In the genomic region with DNA sequence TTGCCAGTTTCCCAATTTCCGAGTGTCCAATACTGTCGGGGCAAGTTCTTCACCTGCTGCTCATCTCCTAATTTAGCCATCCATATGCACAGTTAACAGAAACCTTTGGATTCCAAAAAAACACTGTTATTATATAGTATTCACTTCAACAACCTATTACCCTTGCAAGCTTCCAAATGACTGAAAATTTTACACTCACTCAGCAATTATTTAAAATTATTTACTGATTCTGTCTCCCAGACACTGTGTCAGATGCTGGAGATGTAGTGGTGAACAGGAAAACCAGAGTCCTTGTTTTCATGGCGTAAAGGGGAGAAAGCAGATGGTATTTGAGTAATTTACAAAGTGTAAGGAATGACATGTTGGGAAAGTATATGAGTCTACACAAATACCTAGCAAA, we compare ENCODE assay signal across 25 cellular contexts. TPM values are rescaled to one million over a fixed set of nuclear protein-coding genes. Genes with fewer than 3 reads are reported as not detected.
DNase-seq lines count a peak whose midpoint lies in the region; ATAC-seq, FAIRE-seq and TF ChIP-seq lines count a peak whose summit lies in the region.
"Had no signal": no experiment of that assay in that cellular context is flagged by ENCODE, and none has a peak within 500 bp of the region (broad histone marks: within the 10 kb centered on the region; RNA-seq: fewer than 3 reads in every experiment).

No MANE protein-coding gene starts in this region.

- no TSS peak for BruUV-seq in HepG2 (replicated peaks; lab: Mats Ljungman, UMichigan)
- BruUV-seq in K562 (replicated peaks; lab: Mats Ljungman, UMichigan) = no TSS peak

- WGBS in HepG2 (ENCODE audit: low lambda C conversion rate) = 97% methylated on average over 3 of the region's 3 CpGs
- 100% methylated on average over 3 of the region's 3 CpGs for WGBS in right lobe of liver (ENCODE audit: insufficient coverage, low coverage, low lambda C conversion rate, missing lambda C conversion rate)
- 89% methylated on average over 3 of the region's 3 CpGs for WGBS in K562 (ENCODE audit: insufficient coverage, low coverage, missing lambda C conversion rate)

- H3K27ac ChIP-seq in HepG2 (ENCODE audit: extremely low read length, insufficient read depth, low read length) (no peak overlapping the region), right lobe of liver (no peak overlapping the region), K562 (ENCODE audit: extremely low read depth, low read depth, low read length) (no peak overlapping the region)
- H3K27ac ChIP-seq: 22Rv1, BLaER1 had no signal

- H3K27me3 Mint-ChIP-seq in type B pancreatic cell = no peaks in the 10 kb centered on the region
- H3K27me3 Mint-ChIP-seq: CD4-positive, alpha-beta memory T cell; CD4-positive, CD25-positive, alpha-beta regulatory T cell; CD8-positive, alpha-beta memory T cell had no signal

- no peak for TF ChIP-seq POLR2A in HepG2 (IDR thresholded peaks at IDR 0.05; ENCODE audit: insufficient read depth in 1 of 2, low read depth in 2 of 2, low read length in 2 of 2)
- no peak for TF ChIP-seq POLR2A in right lobe of liver (IDR thresholded peaks at IDR 0.05)
- no peak for TF ChIP-seq POLR2A in K562 (conservative IDR thresholded peaks at IDR 0.05)

- H3K4me3 Mint-ChIP-seq in type B pancreatic cell = no peak overlapping the region
- H3K4me3 Mint-ChIP-seq: CD14-positive monocyte; CD4-positive, alpha-beta memory T cell; CD4-positive, CD25-positive, alpha-beta regulatory T cell; CD8-positive, alpha-beta memory T cell had no signal

- H3K79me2 ChIP-seq in HepG2 (ENCODE audit: insufficient read depth, low read length) = no peaks in the 10 kb centered on the region
- no peaks in the 10 kb centered on the region for H3K79me2 ChIP-seq in K562 (ENCODE audit: control insufficient read depth, insufficient read depth, low read length)

- peaks cover under 1% of the 10 kb centered on the region; the same call in 1 of the 2 replicates for H3K4me1 ChIP-seq in HepG2 (ENCODE audit: insufficient read depth, low read length)
- H3K4me1 ChIP-seq in right lobe of liver = peaks cover 0 to 4% (median 0%) of the 10 kb centered on the region in 4 donors
- H3K4me1 ChIP-seq in K562 (replicated peaks in 1 of 2; ENCODE audit: control insufficient read depth in 2 of 2, insufficient read depth in 2 of 2, low read length in 2 of 2) = no peaks in the 10 kb centered on the region

- CTCF ChIA-PET in HepG2 (lab: Yijun Ruan, JAX; ENCODE audit: low intra/inter-chr PET ratio, low total read pairs) (no interaction called here), K562 (lab: Yijun Ruan, JAX; ENCODE audit: low intra/inter-chr PET ratio) (no interaction called here)

- H2AFZ ChIP-seq in HepG2 (ENCODE audit: low read length) = no peak overlapping the region
- no peak overlapping the region for H2AFZ ChIP-seq in K562 (ENCODE audit: low read depth, low read length)

- DNase-seq in HepG2 (ENCODE audit: low spot score) = no peak
- DNase-seq in right lobe of liver = no peak
- DNase-seq in K562 (ENCODE audit: extremely low read depth in 1 of 4, low spot score in 3 of 4) = no peak
- no peak for DNase-seq in type B pancreatic cell (ENCODE audit: extremely low spot score, unreplicated experiment)
- DNase-seq in NCI-H1417 treated with DMSO at 0.1 percent for 48 hours (lab: John Stamatoyannopoulos, UW) = no peak
- DNase-seq: ACHN; BE2C; C1 segment of cervical spinal cord; CD4-positive, alpha-beta memory T cell; CD4-positive, CD25-positive, alpha-beta regulatory T cell; CD8-positive, alpha-beta memory T cell; COR-L47; DMS 273 treated with DMSO at 0.1 percent for 48 hours; DMS153; DMS53; DMS79; DND-41; EL; GDM1 had no signal

- no peaks in the 10 kb centered on the region for H3K9me3 ChIP-seq in HepG2 (ENCODE audit: low read length)
- H3K9me3 ChIP-seq in right lobe of liver = no peaks in the 10 kb centered on the region
- no peaks in the 10 kb centered on the region for H3K9me3 ChIP-seq in K562 (replicated peaks; ENCODE audit: control insufficient read depth, insufficient read depth, low read depth, low read length)
- H3K9me3 ChIP-seq: BE2C had no signal

- H3K36me3 ChIP-seq in HepG2 (replicated peaks in 1 of 2; ENCODE audit: control insufficient read depth in 1 of 2, insufficient read depth in 2 of 2, low read length in 2 of 2) (no peaks in the 10 kb centered on the region), right lobe of liver (no peaks in the 10 kb centered on the region), K562 (ENCODE audit: control insufficient read depth, insufficient read depth, low read length) (no peaks in the 10 kb centered on the region)

- H3K4me3 ChIP-seq in HepG2 (replicated peaks in 1 of 3; ENCODE audit: insufficient read depth in 1 of 3, low read depth in 2 of 3, low read length in 3 of 3) (no peak overlapping the region), right lobe of liver (no peak overlapping the region), K562 (no peak overlapping the region)
- H3K4me3 ChIP-seq: BLaER1, GM12878 had no signal

- TF ChIP-seq RAD21 in HepG2 (CRISPR knock-in tag; IDR thresholded peaks at IDR 0.05) (no peak), K562 (CRISPR knock-in tag; conservative IDR thresholded peaks at IDR 0.05 in 1 of 2, IDR thresholded peaks at IDR 0.05 in 1 of 2) (no peak)

- H3K9me1 ChIP-seq in K562 (ENCODE audit: control insufficient read depth, insufficient read depth, low read length) = no peaks in the 10 kb centered on the region

- H3K9ac ChIP-seq in HepG2 (ENCODE audit: insufficient read depth, low read depth, low read length) (no peak overlapping the region), K562 (ENCODE audit: insufficient read depth in 1 of 2, low read depth in 2 of 2, low read length in 2 of 2) (no peak overlapping the region)
- H3K9ac ChIP-seq: BLaER1 had no signal

- TF ChIP-seq EP300 in HepG2 (IDR thresholded peaks at IDR 0.05; ENCODE audit: low read depth in 2 of 2, low read length in 2 of 2) = no peak
- no peak for TF ChIP-seq EP300 in HepG2 (CRISPR knock-in tag; IDR thresholded peaks at IDR 0.05; ENCODE audit: borderline replicate concordance)
- TF ChIP-seq EP300 in K562 (IDR thresholded peaks at IDR 0.05; ENCODE audit: low read length) = no peak

- no peak overlapping the region for H3K4me2 ChIP-seq in HepG2 (ENCODE audit: low read depth, low read length)
- H3K4me2 ChIP-seq in K562 (ENCODE audit: insufficient read depth, low read length) = no peak overlapping the region
- H3K4me2 ChIP-seq: BLaER1 had no signal

- TF ChIP-seq CTCF in HepG2 (CRISPR knock-in tag; IDR thresholded peaks at IDR 0.05) (no peak), right lobe of liver (IDR thresholded peaks at IDR 0.05) (no peak), K562 (IDR thresholded peaks at IDR 0.05 in 2 of 3, conservative IDR thresholded peaks at IDR 0.05 in 1 of 3; ENCODE audit: insufficient read depth in 2 of 3, low read depth in 1 of 3, low read length in 3 of 3) (no peak), type B pancreatic cell (conservative IDR thresholded peaks at IDR 0.05) (no peak)

- H4K20me1 ChIP-seq in HepG2 (ENCODE audit: insufficient read depth, low read length) = no peaks in the 10 kb centered on the region
- H4K20me1 ChIP-seq in K562 (replicated peaks; ENCODE audit: control insufficient read depth, insufficient read depth, low read length) = no peaks in the 10 kb centered on the region
- H4K20me1 ChIP-seq: BLaER1 had no signal

- ATAC-seq in HepG2 (no peak), right lobe of liver (no peak), K562 (no peak)
- ATAC-seq: GM12878 had no signal

- intact Hi-C loops in HepG2 (cut with micrococcal nuclease; ENCODE audit: unreplicated experiment) = no loop called here
- intact Hi-C loops in right lobe of liver (cut with DNase I) = no loop called here
- intact Hi-C loops in K562 (cut with micrococcal nuclease) = no loop called here

- H3K4me1 Mint-ChIP-seq in type B pancreatic cell (ENCODE audit: unreplicated experiment) = no peaks in the 10 kb centered on the region
- H3K4me1 Mint-ChIP-seq: CD14-positive monocyte; CD4-positive, alpha-beta memory T cell; CD8-positive, alpha-beta memory T cell had no signal

- POLR2A ChIA-PET in HepG2 (lab: Yijun Ruan, JAX) = no interaction called here
- POLR2A ChIA-PET in K562 (lab: Yijun Ruan, JAX) = no interaction called here

- FAIRE-seq in HepG2 (lab: Jason Lieb, UNC) = no peak
- FAIRE-seq in K562 (lab: Jason Lieb, UNC) = no peak
- FAIRE-seq: GM12878, GM12892, GM18507 had no signal

- no peak overlapping the region for H3K27ac Mint-ChIP-seq in type B pancreatic cell
- H3K27ac Mint-ChIP-seq: CD14-positive monocyte; CD8-positive, alpha-beta memory T cell had no signal

- H3K27me3 ChIP-seq in HepG2 (ENCODE audit: control insufficient read depth in 1 of 2, insufficient read depth in 2 of 2, low read length in 2 of 2) (no peaks in the 10 kb centered on the region), right lobe of liver (no peaks in the 10 kb centered on the region), K562 (ENCODE audit: control insufficient read depth in 2 of 2, insufficient read depth in 2 of 2, low read length in 2 of 2) (no peaks in the 10 kb centered on the region)
- H3K27me3 ChIP-seq: BE2C, BLaER1 had no signal

- H3K9me3 Mint-ChIP-seq in type B pancreatic cell = no peaks in the 10 kb centered on the region
- H3K9me3 Mint-ChIP-seq: CD14-positive monocyte; CD4-positive, alpha-beta memory T cell; CD4-positive, CD25-positive, alpha-beta regulatory T cell; CD8-positive, alpha-beta memory T cell had no signal

- in situ Hi-C loops in HepG2 (cut with HindIII; ENCODE audit: extremely low pct_ligation_motif_present, low pct_unique_long_range_greater_than_20kb) = no loop called here
- in situ Hi-C loops in K562 (cut with MboI) = no loop called here

- H3K36me3 Mint-ChIP-seq in type B pancreatic cell = peaks cover 9% of the 10 kb centered on the region

RNA-seq across cellular contexts. Expression of gene BMPR2, which starts 53.7 kb away (rescaled TPM):
- total RNA-seq in HepG2 (2016; rRNA removed; fragmentation: Illumina TruSeq; extraction: Trizol) (5.5 and 7.4 TPM in 2 replicates), right lobe of liver (10 to 100 TPM; 14.6 to 25.2 (median 18.7) TPM), K562 (2014; rRNA removed) (0.82 and 1.5 TPM in 2 replicates), K562 (2014; rRNA removed; fragmentation: Illumina TruSeq; extraction: Trizol) (3.2 and 3.3 TPM in 2 replicates), K562 (2015; rRNA removed; fragmentation: Illumina TruSeq; extraction: Trizol) (3.3 and 3.6 TPM in 2 replicates), K562 (2021) (3.8 and 4.5 TPM in 2 replicates), type B pancreatic cell (ENCODE audit: low replicate concordance) (32.1 and 34.8 TPM in 2 replicates)
- 13.2 and 14.1 TPM in 2 replicates for total RNA-seq in HepG2 (2016; cell fraction: cytosol; rRNA removed; fragmentation: Illumina TruSeq; extraction: Trizol; ENCODE audit: low read depth)
- total RNA-seq in HepG2 (2016; cell fraction: insoluble cytoplasmic fraction; rRNA removed; fragmentation: Illumina TruSeq; extraction: Trizol) = 5.4 and 6.0 TPM in 2 replicates
- 5.9 and 6.9 TPM in 2 replicates for total RNA-seq in HepG2 (2016; cell fraction: membrane; rRNA removed; fragmentation: Illumina TruSeq; extraction: Trizol)
- 8.1 and 8.5 TPM in 2 replicates for total RNA-seq in HepG2 (2016; cell fraction: nucleus; rRNA removed; fragmentation: Illumina TruSeq; extraction: Trizol)
- polyA plus RNA-seq in HepG2 (2011; rRNA removed) (9.9 and 10.3 TPM in 2 replicates), K562 (2011; rRNA removed) (4.4 and 6.9 TPM in 2 replicates), K562 (2014; fragmentation: Illumina TruSeq; extraction: Trizol) (3.8 and 5.0 TPM in 2 replicates), K562 (2014; fragmentation: Nextera tagmentation; extraction: Ambion mirVana) (1 to 10 TPM in 1 of 2 experiments, under 1 TPM in 1; 0.73 to 1.0 TPM), K562 (2014; rRNA removed) (1.7 and 2.6 TPM in 2 replicates)
- 5.9 and 9.5 TPM in 2 replicates for polyA plus RNA-seq in HepG2 (2011; cell fraction: cytosol; rRNA removed)
- 4.3 and 4.8 TPM in 2 replicates for polyA plus RNA-seq in HepG2 (2011; cell fraction: nucleus; rRNA removed)
- polyA plus RNA-seq in HepG2 (2012) = 7.1 and 8.8 TPM in 2 replicates
- 0.36 and 0.44 TPM in 2 replicates for polyA plus RNA-seq in HepG2 (2016; cell fraction: cytosol; fragmentation: Illumina TruSeq; extraction: Trizol; ENCODE audit: low read depth)
- polyA plus RNA-seq in HepG2 (2016; cell fraction: insoluble cytoplasmic fraction; fragmentation: Illumina TruSeq; extraction: Trizol; ENCODE audit: low read depth) = 8.8 and 9.2 TPM in 2 replicates
- polyA plus RNA-seq in HepG2 (2016; cell fraction: membrane; fragmentation: Illumina TruSeq; extraction: Trizol; ENCODE audit: low read depth) = 2.0 and 2.2 TPM in 2 replicates
- 10.9 and 11.7 TPM in 2 replicates for polyA plus RNA-seq in HepG2 (2016; cell fraction: nucleus; fragmentation: Illumina TruSeq; extraction: Trizol; ENCODE audit: insufficient read depth, low read depth)
- polyA minus RNA-seq in HepG2 (2011; rRNA and poly(A)+ RNA removed; ENCODE audit: low replicate concordance) = 15.2 and 16.0 TPM in 2 replicates
- polyA minus RNA-seq in HepG2 (2011; cell fraction: cytosol; rRNA and poly(A)+ RNA removed) = 21.4 and 27.0 TPM in 2 replicates
- polyA minus RNA-seq in HepG2 (2011; cell fraction: nucleus; rRNA and poly(A)+ RNA removed) = 16.5 and 23.7 TPM in 2 replicates
- 9.0 and 18.4 TPM in 2 replicates for total RNA-seq in K562 (2011; cell fraction: chromatin; rRNA removed; ENCODE audit: low replicate concordance)
- 3.4 and 4.0 TPM in 2 replicates for total RNA-seq in K562 (2011; cell fraction: nucleolus; rRNA removed)
- 10.2 and 18.2 TPM in 2 replicates for total RNA-seq in K562 (2011; cell fraction: nucleoplasm; rRNA removed)
- 1.6 and 3.4 TPM in 2 replicates for polyA plus RNA-seq in K562 (2011; cell fraction: cytosol; rRNA removed)
- polyA plus RNA-seq in K562 (2011; cell fraction: nucleus; rRNA removed) = 1.9 and 3.1 TPM in 2 replicates
- polyA plus RNA-seq in K562 (2012) = 2.7 and 3.1 TPM in 2 replicates
- polyA minus RNA-seq in K562 (2011; rRNA and poly(A)+ RNA removed) = 14.7 and 19.6 TPM in 2 replicates
- polyA minus RNA-seq in K562 (2011; cell fraction: cytosol; rRNA and poly(A)+ RNA removed) = 4.9 and 6.9 TPM in 2 replicates
- 1.3 and 3.6 TPM in 2 replicates for polyA minus RNA-seq in K562 (2011; cell fraction: nucleus; rRNA and poly(A)+ RNA removed)

RNA-seq across cellular contexts. Expression of gene NOP58, which starts 56.9 kb away (rescaled TPM):
- total RNA-seq in HepG2 (2016; rRNA removed; fragmentation: Illumina TruSeq; extraction: Trizol) = 203 and 220 TPM in 2 replicates
- total RNA-seq in HepG2 (2016; cell fraction: cytosol; rRNA removed; fragmentation: Illumina TruSeq; extraction: Trizol; ENCODE audit: low read depth) = 64.2 and 70.2 TPM in 2 replicates
- 206 and 220 TPM in 2 replicates for total RNA-seq in HepG2 (2016; cell fraction: insoluble cytoplasmic fraction; rRNA removed; fragmentation: Illumina TruSeq; extraction: Trizol)
- total RNA-seq in HepG2 (2016; cell fraction: membrane; rRNA removed; fragmentation: Illumina TruSeq; extraction: Trizol) = 75.4 and 87.9 TPM in 2 replicates
- total RNA-seq in HepG2 (2016; cell fraction: nucleus; rRNA removed; fragmentation: Illumina TruSeq; extraction: Trizol) = 256 and 273 TPM in 2 replicates
- 57.8 and 74.9 TPM in 2 replicates for polyA plus RNA-seq in HepG2 (2011; rRNA removed)
- 21.6 and 29.8 TPM in 2 replicates for polyA plus RNA-seq in HepG2 (2011; cell fraction: cytosol; rRNA removed)
- 74.2 and 82.7 TPM in 2 replicates for polyA plus RNA-seq in HepG2 (2011; cell fraction: nucleus; rRNA removed)
- 79.2 and 122 TPM in 2 replicates for polyA plus RNA-seq in HepG2 (2012)
- polyA plus RNA-seq in HepG2 (2016; cell fraction: cytosol; fragmentation: Illumina TruSeq; extraction: Trizol; ENCODE audit: low read depth) = 34.2 and 40.6 TPM in 2 replicates
- 214 and 215 TPM in 2 replicates for polyA plus RNA-seq in HepG2 (2016; cell fraction: insoluble cytoplasmic fraction; fragmentation: Illumina TruSeq; extraction: Trizol; ENCODE audit: low read depth)
- 42.8 and 55.0 TPM in 2 replicates for polyA plus RNA-seq in HepG2 (2016; cell fraction: membrane; fragmentation: Illumina TruSeq; extraction: Trizol; ENCODE audit: low read depth)
- 310 and 337 TPM in 2 replicates for polyA plus RNA-seq in HepG2 (2016; cell fraction: nucleus; fragmentation: Illumina TruSeq; extraction: Trizol; ENCODE audit: insufficient read depth, low read depth)
- 61.2 and 104 TPM in 2 replicates for polyA minus RNA-seq in HepG2 (2011; rRNA and poly(A)+ RNA removed; ENCODE audit: low replicate concordance)
- polyA minus RNA-seq in HepG2 (2011; cell fraction: cytosol; rRNA and poly(A)+ RNA removed) = 26.5 and 28.0 TPM in 2 replicates
- 278 and 321 TPM in 2 replicates for polyA minus RNA-seq in HepG2 (2011; cell fraction: nucleus; rRNA and poly(A)+ RNA removed)
- total RNA-seq in right lobe of liver = 10 to 100 TPM; 16.4 to 37.8 (median 28.4) TPM
- 155 and 349 TPM in 2 replicates for total RNA-seq in K562 (2011; cell fraction: chromatin; rRNA removed; ENCODE audit: low replicate concordance)
- total RNA-seq in K562 (2011; cell fraction: nucleolus; rRNA removed) = 120 and 122 TPM in 2 replicates
- total RNA-seq in K562 (2011; cell fraction: nucleoplasm; rRNA removed) = 177 and 215 TPM in 2 replicates
- 120 and 132 TPM in 2 replicates for total RNA-seq in K562 (2014; rRNA removed)
- total RNA-seq in K562 (2014; rRNA removed; fragmentation: Illumina TruSeq; extraction: Trizol) = 208 and 241 TPM in 2 replicates
- total RNA-seq in K562 (2015; rRNA removed; fragmentation: Illumina TruSeq; extraction: Trizol) = 199 and 215 TPM in 2 replicates
- total RNA-seq in K562 (2021) = 135 and 142 TPM in 2 replicates
- polyA plus RNA-seq in K562 (2011; rRNA removed) = 113 and 163 TPM in 2 replicates
- 21.2 and 37.2 TPM in 2 replicates for polyA plus RNA-seq in K562 (2011; cell fraction: cytosol; rRNA removed)
- 126 and 156 TPM in 2 replicates for polyA plus RNA-seq in K562 (2011; cell fraction: nucleus; rRNA removed)
- 82.7 and 115 TPM in 2 replicates for polyA plus RNA-seq in K562 (2012)
- 193 and 218 TPM in 2 replicates for polyA plus RNA-seq in K562 (2014; fragmentation: Illumina TruSeq; extraction: Trizol)
- 100 to 1,000 TPM; 290 to 332 TPM for polyA plus RNA-seq in K562 (2014; fragmentation: Nextera tagmentation; extraction: Ambion mirVana)
- 185 and 192 TPM in 2 replicates for polyA plus RNA-seq in K562 (2014; rRNA removed)
- 172 and 179 TPM in 2 replicates for polyA minus RNA-seq in K562 (2011; rRNA and poly(A)+ RNA removed)
- 62.0 and 66.5 TPM in 2 replicates for polyA minus RNA-seq in K562 (2011; cell fraction: cytosol; rRNA and poly(A)+ RNA removed)
- 157 and 226 TPM in 2 replicates for polyA minus RNA-seq in K562 (2011; cell fraction: nucleus; rRNA and poly(A)+ RNA removed)
- 68.0 and 79.4 TPM in 2 replicates for total RNA-seq in type B pancreatic cell (ENCODE audit: low replicate concordance)

Comparison
In these comparisons a context has a peak if more than half of its experiments do, and no peak if none do; other contexts are left out.
1. Of the 241 proteins assayed by ChIP-seq in both HepG2 and K562: peak only in HepG2: MAFF and MAFK; only in K562: none; in both: none; in neither: 239.